8 cellular contexts compared by ENCODE assay signal in genomic region chr5:141968914-141969608, GRCh38. TPM values are rescaled to one million over a fixed set of nuclear protein-coding genes. Genes with fewer than 3 reads are reported as not detected.
DNase-seq lines count a peak whose midpoint lies in the region; ATAC-seq and TF ChIP-seq lines count a peak whose summit lies in the region.

RNF14 (plus strand) TSS chr5:141969105; CDS start chr5:141973589, 4,484 bp downstream.

- TF ChIP-seq POLR2A in prostate gland (IDR thresholded peaks at IDR 0.05), result peak; percentile 87

- 0 to 1% (median 0%) methylated on average over 58 to 63 of the region's 63 CpGs for WGBS in adipose tissue, 3 donors
- WGBS in heart right ventricle, 2 donors, result 0 to 1% methylated on average over 61 to 63 of the region's 63 CpGs
- WGBS in prostate gland, result under 1% methylated on average over 63 of the region's 63 CpGs
- WGBS in urinary bladder, result under 1% methylated on average over 63 of the region's 63 CpGs

- DNase-seq in NCI-H1105 treated with DMSO at 0.1 percent for 48 hours (lab: John Stamatoyannopoulos, UW) (peak; percentile 73), T follicular helper cell (ENCODE audit: low read depth) (peak; percentile 89), heart right ventricle (peak; percentile 91 to 95), prostate gland (ENCODE audit: low spot score) (peak; percentile 90)

- H3K4me3 ChIP-seq in heart right ventricle (peak within 1 kb of the TSS; percentile 49 to 90 (median 76)), prostate gland (peak within 1 kb of the TSS; percentile 67 to 83), urinary bladder (ENCODE audit: low read depth, low read length) (peak within 1 kb of the TSS; percentile 50)

- H3K27me3 ChIP-seq in heart right ventricle, result no peaks in the 10 kb centered on the region
- H3K27me3 ChIP-seq in prostate gland (replicated peaks; ENCODE audit: insufficient read depth), result no peaks in the 10 kb centered on the region

- H3K4me1 ChIP-seq in heart right ventricle, result peaks cover 0 to 41% (median 27%) of the 10 kb centered on the region in 9 donors
- H3K4me1 ChIP-seq in prostate gland (replicated peaks), result no peaks in the 10 kb centered on the region
- H3K4me1 ChIP-seq in urinary bladder (ENCODE audit: insufficient read depth), result no peaks in the 10 kb centered on the region

- H3K27ac ChIP-seq in adipose tissue (ENCODE audit: low read depth, low read length) (no peak within 1 kb of the TSS), heart right ventricle (peak within 1 kb of the TSS; percentile 65 to 98 (median 96)), prostate gland (peak within 1 kb of the TSS; percentile 96), urinary bladder (ENCODE audit: low read depth) (peak within 1 kb of the TSS; percentile 86)

- peaks cover 0 to 37% (median 9%) of the 10 kb centered on the region in 9 donors for H3K36me3 ChIP-seq in heart right ventricle
- H3K36me3 ChIP-seq in prostate gland, result no peaks in the 10 kb centered on the region
- H3K36me3 ChIP-seq in urinary bladder (ENCODE audit: insufficient read depth), result no peaks in the 10 kb centered on the region

- intact Hi-C loops in heart right ventricle (cut with DNase I), result loop anchor here in 1 of 10 donors (10.0 kb wide), 1 partner anchor 84 kb away; no protein-coding TSS in a partner anchor
- intact Hi-C loops in prostate gland (cut with DNase I), result loop anchor here (2.0 to 10.0 kb wide), 2 partner anchors 46 kb away; partner anchors contain the start of genes DELE1 and GNPDA1

- peak; percentile 91 for ATAC-seq in HG02678 (IDR thresholded peaks at IDR 0.05; ENCODE audit: unreplicated experiment)
- ATAC-seq in heart right ventricle, result peak; percentile 99 to 100 (median 99)

- H3K9me3 ChIP-seq in heart right ventricle, result no peaks in the 10 kb centered on the region
- H3K9me3 ChIP-seq in prostate gland, result no peaks in the 10 kb centered on the region

- peak; percentile 99 for TF ChIP-seq CTCF in GM12874 (IDR thresholded peaks at IDR 0.05; ENCODE audit: insufficient read depth, low read depth, low read length)
- TF ChIP-seq CTCF in heart right ventricle (IDR thresholded peaks at IDR 0.05), result peak; percentile 96 to 99 (median 98)
- TF ChIP-seq CTCF in prostate gland (IDR thresholded peaks at IDR 0.05), result peak; percentile 81 to 98 (median 94)

RNA-seq across cellular contexts. Expression of gene RNF14, which starts in this region (rescaled TPM):
- 10 to 100 TPM; 17.8 to 35.5 (median 25.9) TPM for polyA plus RNA-seq in adipose tissue
- total RNA-seq in heart right ventricle, result 100 to 1,000 TPM in 6 of 10 donors, 10 to 100 TPM in 4; 84.6 to 130 (median 102) TPM
- polyA plus RNA-seq in heart right ventricle, result 10 to 100 TPM; 20.3 to 44.9 TPM
- total RNA-seq in prostate gland, result 10 to 100 TPM; 40.8 to 66.9 TPM
- 69.7 TPM for total RNA-seq in urinary bladder
- 51.9 TPM for polyA plus RNA-seq in urinary bladder
